ENCODE assay signal across 1 cellular context in genomic region chr1:155049651-155050559, GRCh38.
TF ChIP-seq lines count a peak whose summit lies in the region.

No MANE protein-coding gene starts in this region.

TF ChIP-seq in HEK293, 187 proteins besides CTCF, POLR2A, EP300 and RAD21:
- no peak for TF ChIP-seq ZNF621 (tag by site-specific recombination; IDR thresholded peaks at IDR 0.05)
- no peak for TF ChIP-seq ZNF341 (tag by site-specific recombination; IDR thresholded peaks at IDR 0.05; ENCODE audit: low read depth)
- TF ChIP-seq PRDM10 (tag by site-specific recombination; IDR thresholded peaks at IDR 0.05): peak; percentile 56; the same call in 1 of the 2 replicates
- no peak for TF ChIP-seq ZNF16 (tag by site-specific recombination; IDR thresholded peaks at IDR 0.05; ENCODE audit: low read depth)
- TF ChIP-seq ZNF169 (tag by site-specific recombination; IDR thresholded peaks at IDR 0.05): no peak
- TF ChIP-seq ZNF677 (tag by site-specific recombination; IDR thresholded peaks at IDR 0.05): peak; percentile 71; the same call in 1 of the 2 replicates
- TF ChIP-seq ZNF843 (tag by site-specific recombination; IDR thresholded peaks at IDR 0.05): 0 out of 2 replicates have a peak, but pooled peaks have one; percentile 58
- peak; percentile 82 for TF ChIP-seq FEZF1 (tag by site-specific recombination; IDR thresholded peaks at IDR 0.05)
- TF ChIP-seq ZBTB8A (tag by site-specific recombination; IDR thresholded peaks at IDR 0.05): no peak
- no peak for TF ChIP-seq ZNF48 (tag by site-specific recombination; IDR thresholded peaks at IDR 0.05)
- no peak for TF ChIP-seq ZNF311 (tag by site-specific recombination; IDR thresholded peaks at IDR 0.05; ENCODE audit: borderline replicate concordance)
- TF ChIP-seq ZSCAN4 (tag by site-specific recombination; IDR thresholded peaks at IDR 0.05): no peak
- 0 out of 2 replicates have a peak, but pooled peaks have one; percentile 7 for TF ChIP-seq PRDM4 (tag by site-specific recombination; IDR thresholded peaks at IDR 0.05)
- TF ChIP-seq ZXDB (tag by site-specific recombination; IDR thresholded peaks at IDR 0.05): 0 out of 2 replicates have a peak, but pooled peaks have one; percentile 87
- peak; percentile 91 for TF ChIP-seq PRDM1 (tag by site-specific recombination; IDR thresholded peaks at IDR 0.05)
- TF ChIP-seq ZNF747 (tag by site-specific recombination; IDR thresholded peaks at IDR 0.05): no peak
- TF ChIP-seq ZNF366 (tag by site-specific recombination; conservative IDR thresholded peaks at IDR 0.05): peak; percentile 86
- TF ChIP-seq ZNF426 (tag by site-specific recombination; IDR thresholded peaks at IDR 0.05): no peak
- TF ChIP-seq KLF7 (tag by site-specific recombination; IDR thresholded peaks at IDR 0.05; ENCODE audit: borderline replicate concordance): no peak
- TF ChIP-seq ZNF580 (tag by site-specific recombination; IDR thresholded peaks at IDR 0.05): no peak
- TF ChIP-seq ZNF324 (tag by site-specific recombination; IDR thresholded peaks at IDR 0.05): peak; percentile 89; the same call in 1 of the 2 replicates
- no peak for TF ChIP-seq GFI1B (tag by site-specific recombination; IDR thresholded peaks at IDR 0.05)
- TF ChIP-seq ZNF776 (tag by site-specific recombination; IDR thresholded peaks at IDR 0.05; ENCODE audit: borderline replicate concordance): no peak
- peak; percentile 20 for TF ChIP-seq ZNF335 (tag by site-specific recombination; conservative IDR thresholded peaks at IDR 0.05)
- TF ChIP-seq SCRT1 (tag by site-specific recombination; IDR thresholded peaks at IDR 0.05; ENCODE audit: borderline replicate concordance): no peak
- 0 out of 2 replicates have a peak, but pooled peaks have one; percentile 45 for TF ChIP-seq ZNF558 (tag by site-specific recombination; IDR thresholded peaks at IDR 0.05)
- TF ChIP-seq ZBTB48 (tag by site-specific recombination; IDR thresholded peaks at IDR 0.05): peak; percentile 41; the same call in 1 of the 2 replicates
- TF ChIP-seq ZSCAN18 (tag by site-specific recombination; IDR thresholded peaks at IDR 0.05): no peak
- no peak for TF ChIP-seq ZNF121 (tag by site-specific recombination; IDR thresholded peaks at IDR 0.05)
- no peak for TF ChIP-seq WT1 (tag by site-specific recombination; IDR thresholded peaks at IDR 0.05)
- peak; percentile 72; the same call in 1 of the 2 replicates for TF ChIP-seq ZNF561 (tag by site-specific recombination; IDR thresholded peaks at IDR 0.05; ENCODE audit: borderline replicate concordance)
- no peak for TF ChIP-seq GLI4 (tag by site-specific recombination; IDR thresholded peaks at IDR 0.05)
